1 cellular context compared by ENCODE assay signal in the genomic region with DNA sequence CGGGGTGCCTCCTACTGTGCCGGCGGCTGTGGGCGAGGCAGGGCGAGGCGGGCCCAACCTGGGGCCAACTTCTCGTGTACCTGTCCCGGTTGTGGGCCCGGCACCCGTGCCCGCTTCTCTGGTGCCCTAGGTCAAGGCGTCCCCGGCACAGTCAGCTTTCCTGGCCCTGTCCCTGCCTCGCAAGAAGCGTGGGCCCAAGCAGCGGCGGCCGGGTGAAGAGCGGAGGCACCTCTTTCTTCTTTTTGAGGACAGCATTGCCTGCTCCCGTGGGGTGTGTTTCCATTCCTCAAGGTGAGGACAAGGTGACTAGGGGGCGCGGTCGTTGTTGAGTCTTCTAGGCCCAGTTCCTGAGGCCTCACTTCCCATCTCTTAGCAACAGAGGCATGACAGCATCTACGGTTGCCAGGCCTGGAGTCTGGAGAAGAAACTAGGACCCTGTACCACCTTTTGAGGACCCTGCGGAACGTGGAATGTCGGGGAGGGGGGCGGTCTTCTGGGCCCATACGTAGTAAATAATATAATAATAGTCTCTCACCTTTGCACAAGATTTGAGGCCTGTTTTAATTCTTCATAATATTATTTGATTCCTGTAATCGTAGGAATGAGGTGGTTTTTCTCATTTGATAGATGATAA.
TF ChIP-seq lines count a peak whose summit lies in the region.

No MANE protein-coding gene starts in this region.

TF ChIP-seq in endothelial cell of umbilical vein, 7 proteins besides CTCF, POLR2A, EP300 and RAD21 (continued from another document):
- TF ChIP-seq JUN (IDR thresholded peaks at IDR 0.05; ENCODE audit: borderline replicate concordance, insufficient read depth, insufficient read length, low read depth): no peak
- no peak for TF ChIP-seq MAX (IDR thresholded peaks at IDR 0.05; ENCODE audit: insufficient read depth, insufficient read length)
- TF ChIP-seq GATA2 (IDR thresholded peaks at IDR 0.05; ENCODE audit: insufficient read depth, insufficient read length, low read depth, low read length): no peak
